Comparison of ENCODE assay signal across 23 cellular contexts in the genomic region with DNA sequence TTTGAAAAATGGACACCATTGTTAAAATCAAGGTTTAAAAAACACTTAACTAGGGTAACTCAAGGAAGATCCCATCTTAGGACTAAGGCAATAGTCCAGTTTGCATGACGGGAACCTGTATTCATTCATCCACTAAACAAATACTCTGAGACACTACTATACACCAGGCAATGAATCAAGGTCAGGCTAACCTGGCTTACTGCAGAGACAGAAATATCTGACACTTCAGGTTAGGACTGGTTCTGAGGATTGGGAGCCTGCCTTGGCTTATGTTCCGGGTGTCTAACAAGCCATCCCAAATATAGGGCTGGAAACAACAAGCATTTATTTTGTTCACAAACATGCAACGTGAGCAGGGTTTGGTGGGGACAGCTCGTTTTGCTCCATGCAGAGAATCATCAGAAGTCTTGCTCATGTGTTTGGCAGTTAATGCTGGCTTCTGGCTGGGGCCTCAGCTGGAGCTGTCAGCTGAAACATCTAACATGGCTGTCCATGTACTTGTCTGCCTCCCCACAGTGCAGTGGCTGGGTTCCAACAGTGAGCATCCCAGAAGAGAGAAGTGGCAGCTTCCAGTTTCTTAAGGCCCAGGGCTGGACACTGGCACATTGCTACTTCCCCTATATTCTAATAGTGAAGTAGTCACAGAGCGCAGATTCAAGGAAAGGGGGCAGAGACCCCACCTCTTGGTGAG. TPM values are rescaled to one million over a fixed set of nuclear protein-coding genes. Genes with fewer than 3 reads are reported as not detected.
"Had no signal": no experiment of that assay in that cellular context is flagged by ENCODE, and none has a peak within 500 bp of the region (broad histone marks: within the 10 kb centered on the region; RNA-seq: fewer than 3 reads in every experiment).

No MANE protein-coding gene starts in this region.

- H3K4me1 ChIP-seq: lower lobe of right lung, right atrium auricular region, tibial nerve had no signal

- H3K36me3 Mint-ChIP-seq: brain had no signal

- H3K9me3 ChIP-seq: lower lobe of right lung, right atrium auricular region, tibial nerve, vagina had no signal

- H3K4me2 ChIP-seq: hepatocyte had no signal

- H3K9me3 Mint-ChIP-seq: activated CD4-positive, alpha-beta T cell treated with anti-CD3 and anti-CD28 coated beads, Interleukin-2, amount 10 ng/mL, durations not matched to agents 7 days and 5 days; activated naive CD4-positive, alpha-beta T cell treated with anti-CD3 and anti-CD28 coated beads for 36 hours; activated T-cell treated with anti-CD3 and anti-CD28 coated beads, Interleukin-2, amount 50 U/mL, for 24 hours; neural crest cell; stimulated activated naive CD8-positive, alpha-beta T cell treated with anti-CD3 and anti-CD28 coated beads, Interleukin-15, Interleukin-2, amounts not matched to agents 100 ng/mL and 50 ng/mL, for 24 hours had no signal

- H3K4me3 ChIP-seq: hepatocyte, lower lobe of right lung, right atrium auricular region, tibial nerve, vagina had no signal

- H3K27me3 ChIP-seq: hepatocyte, right atrium auricular region, tibial nerve, vagina had no signal

- H3K79me2 ChIP-seq: hepatocyte had no signal

- ATAC-seq: activated CD8-positive, alpha-beta T cell treated with anti-CD3 and anti-CD28 coated beads, Interleukin-2, amount 10 ng/mL, durations not matched to agents 7 days and 5 days; left colon had no signal

- H3K27ac ChIP-seq: hepatocyte, lower lobe of right lung, right atrium auricular region, tibial nerve, vagina had no signal

- H3K27me3 Mint-ChIP-seq: progenitor cell of endocrine pancreas had no signal

- DNase-seq: activated CD4-positive, alpha-beta T cell treated with anti-CD3 and anti-CD28 coated beads, Interleukin-2, amount 10 ng/mL, durations not matched to agents 7 days and 5 days; activated CD8-positive, alpha-beta T cell treated with anti-CD3 and anti-CD28 coated beads, Interleukin-2, amount 10 ng/mL, durations not matched to agents 7 days and 5 days; activated naive CD4-positive, alpha-beta T cell treated with anti-CD3 and anti-CD28 coated beads for 36 hours; activated T-cell treated with anti-CD3 and anti-CD28 coated beads, Interleukin-2, amount 50 U/mL, for 24 hours; central memory CD4-positive, alpha-beta T cell; effector CD8-positive, alpha-beta T cell; foreskin fibroblast; left colon; lower lobe of right lung; midbrain; stimulated activated CD4-positive, alpha-beta T cell treated with anti-CD3 and anti-CD28 coated beads, Interleukin-2, amount 100 ng/mL, for 24 hours; T-helper 9 cell had no signal

- H3K36me3 ChIP-seq: lower lobe of right lung, right atrium auricular region, tibial nerve, vagina had no signal

- H3K27ac Mint-ChIP-seq: activated CD4-positive, alpha-beta T cell treated with anti-CD3 and anti-CD28 coated beads, Interleukin-2, amount 10 ng/mL, durations not matched to agents 7 days and 5 days; activated CD8-positive, alpha-beta T cell treated with anti-CD3 and anti-CD28 coated beads, Interleukin-2, amount 10 ng/mL, durations not matched to agents 7 days and 5 days; activated naive CD4-positive, alpha-beta T cell treated with anti-CD3 and anti-CD28 coated beads for 36 hours; activated T-cell treated with anti-CD3 and anti-CD28 coated beads, Interleukin-2, amount 50 U/mL, for 24 hours; progenitor cell of endocrine pancreas; stimulated activated naive CD8-positive, alpha-beta T cell treated with anti-CD3 and anti-CD28 coated beads, Interleukin-15, Interleukin-2, amounts not matched to agents 100 ng/mL and 50 ng/mL, for 24 hours had no signal

- H2AFZ ChIP-seq: hepatocyte had no signal

- H3K4me3 Mint-ChIP-seq: activated CD4-positive, alpha-beta T cell treated with anti-CD3 and anti-CD28 coated beads, Interleukin-2, amount 10 ng/mL, durations not matched to agents 7 days and 5 days; activated CD8-positive, alpha-beta T cell treated with anti-CD3 and anti-CD28 coated beads, Interleukin-2, amount 10 ng/mL, durations not matched to agents 7 days and 5 days; activated naive CD4-positive, alpha-beta T cell treated with anti-CD3 and anti-CD28 coated beads for 36 hours; activated T-cell treated with anti-CD3 and anti-CD28 coated beads, Interleukin-2, amount 50 U/mL, for 24 hours; brain; neural crest cell; stimulated activated naive CD8-positive, alpha-beta T cell treated with anti-CD3 and anti-CD28 coated beads, Interleukin-15, Interleukin-2, amounts not matched to agents 100 ng/mL and 50 ng/mL, for 24 hours had no signal

RNA-seq across cellular contexts. Expression of gene CAMK1G, which starts 37.0 kb away (rescaled TPM):
- total RNA-seq: activated CD4-positive, alpha-beta T cell treated with anti-CD3 and anti-CD28 coated beads, Interleukin-2, amount 10 ng/mL, durations not matched to agents 7 days and 5 days; activated CD8-positive, alpha-beta T cell treated with anti-CD3 and anti-CD28 coated beads, Interleukin-2, amount 10 ng/mL, durations not matched to agents 7 days and 5 days; endothelial cell of umbilical vein; omental fat pad; skeletal muscle tissue; vagina had no signal
- polyA plus RNA-seq: endothelial cell of umbilical vein had no signal
